In genomic region chr14:103239751-103240150, GRCh38 we compare ENCODE assay signal across 20 cellular contexts.
"Had no signal": no experiment of that assay in that cellular context is flagged by ENCODE, and none has a peak within 500 bp of the region (broad histone marks: within the 10 kb centered on the region; RNA-seq: fewer than 3 reads in every experiment).

No MANE protein-coding gene starts in this region.

- DNase-seq: cortex of kidney; effector CD8-positive, alpha-beta T cell; effector memory CD8-positive, alpha-beta T cell; endodermal cell; erythroblast; esophagus squamous epithelium; foreskin fibroblast; foreskin melanocyte; gastrocnemius medialis; heart left ventricle; hypothalamus; immature natural killer cell; left cardiac atrium; left lung; left ventricle myocardium superior; lower lobe of right lung; mesenchymal stem cell; midbrain; naive thymus-derived CD4-positive, alpha-beta T cell had no signal

- ATAC-seq: effector memory CD8-positive, alpha-beta T cell; esophagus mucosa; gastrocnemius medialis; heart left ventricle; left cardiac atrium; left lung; left ventricle myocardium superior; lower lobe of right lung; naive thymus-derived CD4-positive, alpha-beta T cell had no signal
